In genomic region chr21:42559326-42559725, GRCh38 we compare ENCODE assay signal across 11 cellular contexts.
"Had no signal": no experiment of that assay in that cellular context is flagged by ENCODE, and none has a peak within 500 bp of the region (broad histone marks: within the 10 kb centered on the region; RNA-seq: fewer than 3 reads in every experiment).

No MANE protein-coding gene starts in this region.

- DNase-seq: activated CD4-positive, alpha-beta T cell treated with anti-CD3 and anti-CD28 coated beads, Interleukin-2, amount 50 U/mL, for 48 hours; activated naive CD4-positive, alpha-beta T cell treated with anti-CD3 and anti-CD28 coated beads for 36 hours; amygdala; brain microvascular endothelial cell; cerebellar nuclear complex; psoas muscle; SK-N-SH; stimulated activated CD4-positive, alpha-beta T cell treated with anti-CD3 and anti-CD28 coated beads, Interleukin-12 subunit alpha, Interleukin-12 subunit beta, amount 100 ng/mL, for 4 hours; stimulated activated CD4-positive, alpha-beta T cell treated with anti-CD3 and anti-CD28 coated beads, Interleukin-2, amount 100 ng/mL, for 48 hours; stimulated activated naive CD8-positive, alpha-beta T cell treated with anti-CD3 and anti-CD28 coated beads, Interleukin-15, Interleukin-2, amounts not matched to agents 100 U/mL and 50 U/mL, for 24 hours had no signal

- H3K4me3 ChIP-seq: psoas muscle, right lobe of liver had no signal

- H3K27me3 ChIP-seq: brain microvascular endothelial cell, right lobe of liver had no signal

- H3K9ac ChIP-seq: SK-N-SH had no signal

- H3K4me2 ChIP-seq: SK-N-SH had no signal

- H3K36me3 ChIP-seq: brain microvascular endothelial cell had no signal

- H3K27ac ChIP-seq: brain microvascular endothelial cell, psoas muscle, right lobe of liver had no signal

- H3K9me2 ChIP-seq: SK-N-SH had no signal

- H3K9me3 ChIP-seq: psoas muscle, right lobe of liver, SK-N-SH had no signal

- H3K4me1 ChIP-seq: psoas muscle had no signal

- ATAC-seq: psoas muscle; right lobe of liver; stimulated activated naive CD8-positive, alpha-beta T cell treated with anti-CD3 and anti-CD28 coated beads, Interleukin-15, Interleukin-2, amounts not matched to agents 100 U/mL and 50 U/mL, for 24 hours had no signal
